In genomic region chr11:724063-724732, GRCh38 we compare ENCODE assay signal across 15 cellular contexts. TPM values are rescaled to one million over a fixed set of nuclear protein-coding genes. Genes with fewer than 3 reads are reported as not detected.
DNase-seq lines count a peak whose midpoint lies in the region; ATAC-seq and TF ChIP-seq lines count a peak whose summit lies in the region.
"Had no signal": no experiment of that assay in that cellular context is flagged by ENCODE, and none has a peak within 500 bp of the region (broad histone marks: within the 10 kb centered on the region; RNA-seq: fewer than 3 reads in every experiment).

No MANE protein-coding gene starts in this region.

- H3K9me2 ChIP-seq in OCI-LY1 (ENCODE audit: low read depth, low read length): no peaks in the 10 kb centered on the region

- H3K4me1 ChIP-seq in BE2C: no peaks in the 10 kb centered on the region
- H3K4me1 ChIP-seq in CD8-positive, alpha-beta T cell (ENCODE audit: insufficient read depth, low read length): peaks cover 38% of the 10 kb centered on the region
- peaks cover 51% of the 10 kb centered on the region for H3K4me1 ChIP-seq in OCI-LY1 (ENCODE audit: insufficient read depth, low read length, severe bottlenecking)

- POLR2A ChIA-PET in CD8-positive, alpha-beta T cell (lab: Charles Lee): interaction anchor here (3.4 kb wide), 1 partner anchor 28 kb away, joined by 40 read pairs; the partner anchor contains the start of genes DEAF1 and TMEM80

- no peaks in the 10 kb centered on the region for H3K36me3 ChIP-seq in BE2C
- no peaks in the 10 kb centered on the region for H3K36me3 ChIP-seq in CD8-positive, alpha-beta T cell (ENCODE audit: insufficient read depth, low read length)
- no peaks in the 10 kb centered on the region for H3K36me3 ChIP-seq in OCI-LY1 (ENCODE audit: insufficient read depth, low read length)
- H3K36me3 ChIP-seq: heart left ventricle had no signal

- no peak overlapping the region for H3K4me3 ChIP-seq in BE2C (ENCODE audit: low read depth, low read length)
- no peak overlapping the region for H3K4me3 ChIP-seq in CD8-positive, alpha-beta T cell (ENCODE audit: low read depth, low read length)
- peak overlapping the region; percentile 66 for H3K4me3 ChIP-seq in OCI-LY1 (ENCODE audit: low read depth, low read length, poor library complexity, severe bottlenecking)
- H3K4me3 ChIP-seq: dorsolateral prefrontal cortex, heart left ventricle had no signal

- peaks cover 21% of the 10 kb centered on the region for H3K4me1 Mint-ChIP-seq in CD8-positive, alpha-beta T cell (ENCODE audit: low read depth)

- H3K27ac Mint-ChIP-seq in CD8-positive, alpha-beta T cell: no peak overlapping the region

- intact Hi-C loops in CD8-positive, alpha-beta T cell (cut with DNase I, micrococcal nuclease): loop anchor here in 1 of 2 experiments (10.0 kb wide), 1 partner anchor 331 kb away; no protein-coding TSS in a partner anchor

- ATAC-seq in CD8-positive, alpha-beta T cell: no peak
- ATAC-seq in HG03139 (IDR thresholded peaks at IDR 0.05; ENCODE audit: unreplicated experiment): no peak
- no peak for ATAC-seq in GM18861 (IDR thresholded peaks at IDR 0.05; ENCODE audit: unreplicated experiment)
- ATAC-seq: heart left ventricle had no signal

- H3K9me3 ChIP-seq in BE2C: no peaks in the 10 kb centered on the region
- H3K9me3 ChIP-seq in CD8-positive, alpha-beta T cell (ENCODE audit: low read length): no peaks in the 10 kb centered on the region
- no peaks in the 10 kb centered on the region for H3K9me3 ChIP-seq in OCI-LY1 (ENCODE audit: low read length)
- H3K9me3 ChIP-seq: heart left ventricle had no signal

- DNase-seq in BE2C: peak; percentile 8
- no peak for DNase-seq in CD8-positive, alpha-beta T cell
- DNase-seq in iPS-NIHi11 (ENCODE audit: low spot score): peak; percentile 14
- DNase-seq in midbrain (lab: John Stamatoyannopoulos, UW): no peak
- DNase-seq in activated CD8-positive, alpha-beta memory T cell treated with anti-CD3 and anti-CD28 coated beads, Interleukin-2, amount 50 U/mL, for 48 hours: no peak
- DNase-seq: activated effector memory CD4-positive, alpha-beta T cell treated with anti-CD3 and anti-CD28 coated beads, Interleukin-2, amount 50 U/mL, for 16 hours; CD4-positive, alpha-beta memory T cell; dorsolateral prefrontal cortex; GF-D8; NCI-H2029 treated with DMSO at 0.1 percent for 48 hours; NCI-H524 treated with DMSO at 0.1 percent for 48 hours had no signal

- H3K27me3 ChIP-seq in BE2C (peaks cover 49% of the 10 kb centered on the region), OCI-LY1 (ENCODE audit: insufficient read depth, low read length) (peaks cover 3% of the 10 kb centered on the region)
- H3K27me3 ChIP-seq in CD8-positive, alpha-beta T cell (ENCODE audit: insufficient read depth, low read length): peaks cover 10% of the 10 kb centered on the region

- no peaks in the 10 kb centered on the region for H3K79me2 ChIP-seq in OCI-LY1 (ENCODE audit: insufficient read depth, low read length)

- CTCF ChIA-PET in CD8-positive, alpha-beta T cell (lab: Charles Lee): interaction anchor here (0.7 to 3.6 kb wide), 16 partner anchors 9 to 173 kb away, joined by 3 to 29 read pairs (median 4); partner anchors contain the start of genes DEAF1, EPS8L2, TALDO1 and TMEM80

- H3K36me3 Mint-ChIP-seq in CD8-positive, alpha-beta T cell: no peaks in the 10 kb centered on the region
- H3K36me3 Mint-ChIP-seq: CD4-positive, alpha-beta memory T cell had no signal

- peak overlapping the region; percentile 74; the same call in 1 of the 2 replicates for H3K9ac ChIP-seq in OCI-LY1 (ENCODE audit: low read length)

- 0 out of 2 replicates have a peak, but pooled peaks cover 5% of the 10 kb centered on the region for H3F3A ChIP-seq in OCI-LY1 (ENCODE audit: insufficient read depth, low read length)

- H3K27ac ChIP-seq in CD8-positive, alpha-beta T cell (ENCODE audit: low read depth, low read length): no peak overlapping the region
- peak overlapping the region; percentile 50 for H3K27ac ChIP-seq in OCI-LY1 (ENCODE audit: low read depth, low read length, poor library complexity, severe bottlenecking)
- H3K27ac ChIP-seq: dorsolateral prefrontal cortex, heart left ventricle had no signal

- H4K20me1 ChIP-seq in OCI-LY1 (ENCODE audit: insufficient read depth, low read length): no peaks in the 10 kb centered on the region

- no peaks in the 10 kb centered on the region for H3K9me3 Mint-ChIP-seq in CD8-positive, alpha-beta T cell

- H2AFZ ChIP-seq in OCI-LY1 (ENCODE audit: low read length): no peak overlapping the region

- peak overlapping the region; percentile 37 for H3K4me3 Mint-ChIP-seq in CD8-positive, alpha-beta T cell

- TF ChIP-seq CTCF in BE2C (IDR thresholded peaks at IDR 0.05; ENCODE audit: low read depth, low read length) (no peak), OCI-LY1 (IDR thresholded peaks at IDR 0.05; ENCODE audit: low read length) (no peak)
- no peak for TF ChIP-seq CTCF in CD8-positive, alpha-beta T cell (IDR thresholded peaks at IDR 0.05)

- peak overlapping the region; percentile 69 for H3K4me2 ChIP-seq in OCI-LY1 (ENCODE audit: low read length)

- peaks cover 15% of the 10 kb centered on the region for H3K27me3 Mint-ChIP-seq in CD8-positive, alpha-beta T cell (ENCODE audit: low read depth)

RNA-seq across cellular contexts. Expression of gene EPS8L2, which starts 18.2 kb away (rescaled TPM):
- polyA plus RNA-seq in BE2C (2012; ENCODE audit: insufficient read depth, insufficient read length, low read depth): 1.1 TPM
- 10 to 100 TPM in 1 of 2 experiments, 1 to 10 TPM in 1; 9.6 to 12.2 TPM for total RNA-seq in CD8-positive, alpha-beta T cell

RNA-seq across cellular contexts. Expression of gene TALDO1, which starts 23.1 kb away (rescaled TPM):
- 216 TPM for polyA plus RNA-seq in BE2C (2012; ENCODE audit: insufficient read depth, insufficient read length, low read depth)
- 10 to 100 TPM; 30.2 to 31.0 TPM for total RNA-seq in CD8-positive, alpha-beta T cell

RNA-seq across cellular contexts. Expression of gene TMEM80, which starts 28.6 kb away (rescaled TPM):
- 11.7 TPM for polyA plus RNA-seq in BE2C (2012; ENCODE audit: insufficient read depth, insufficient read length, low read depth)
- total RNA-seq in CD8-positive, alpha-beta T cell: 10 to 100 TPM; 24.8 to 25.2 TPM

RNA-seq across cellular contexts. Expression of gene DEAF1, which starts 29.2 kb away (rescaled TPM):
- 37.2 TPM for polyA plus RNA-seq in BE2C (2012; ENCODE audit: insufficient read depth, insufficient read length, low read depth)
- 100 to 1,000 TPM; 131 to 139 TPM for total RNA-seq in CD8-positive, alpha-beta T cell

RNA-seq across cellular contexts. Expression of gene GATD1, which starts 53.1 kb away (rescaled TPM):
- polyA plus RNA-seq in BE2C (2012; ENCODE audit: insufficient read depth, insufficient read length, low read depth): 71.4 TPM
- total RNA-seq in CD8-positive, alpha-beta T cell: 10 to 100 TPM; 21.2 to 22.6 TPM

Comparison
In these comparisons a context has a peak if more than half of its experiments do, and no peak if none do; other contexts are left out.
1. DNase-seq: peak in BE2C (single experiment) and iPS-NIHi11 (single experiment); none in CD8-positive, alpha-beta T cell (0 of 7), midbrain (single experiment) and activated CD8-positive, alpha-beta memory T cell treated with anti-CD3 and anti-CD28 coated beads, Interleukin-2, amount 50 U/mL, for 48 hours (single experiment).